ENCODE assay signal across 8 cellular contexts in genomic region chr12:47742253-47742825, GRCh38. TPM values are rescaled to one million over a fixed set of nuclear protein-coding genes. Genes with fewer than 3 reads are reported as not detected.
DNase-seq lines count a peak whose midpoint lies in the region; ATAC-seq, FAIRE-seq and TF ChIP-seq lines count a peak whose summit lies in the region.

No MANE protein-coding gene starts in this region.

- in situ Hi-C loops in GM12878 (cut with MboI): no loop called here

- no peak overlapping the region for H3K4me3 ChIP-seq in BJ (ENCODE audit: low read depth, low read length)
- H3K4me3 ChIP-seq in HEK293 (ENCODE audit: low read depth, low read length): no peak overlapping the region
- H3K4me3 ChIP-seq in GM12878: no peak overlapping the region

- BruUV-seq in GM12878 (replicated peaks; lab: Mats Ljungman, UMichigan): no TSS peak

- H4K20me1 ChIP-seq in GM12878 (ENCODE audit: control insufficient read depth, insufficient read depth): no peaks in the 10 kb centered on the region

- FAIRE-seq in GM12878 (lab: Jason Lieb, UNC): peak; percentile 94

- CTCF ChIA-PET in BJ (lab: Yijun Ruan, JAX) (interaction anchor here (0.6 to 17.6 kb wide), 29 partner anchors 9 to 709 kb away, joined by 3 to 454 read pairs (median 5); partner anchors contain the start of genes ENDOU, RAPGEF3 and SLC48A1), HEK293 (lab: Yijun Ruan, JAX) (interaction anchor here (0.6 to 13.5 kb wide), 48 partner anchors 15 to 876 kb away, joined by 3 to 784 read pairs (median 4); partner anchors contain the start of genes ENDOU, HDAC7, RAPGEF3 and SLC48A1), GM12878 (lab: Yijun Ruan, JAX) (interaction anchor here (0.6 to 10.4 kb wide), 34 partner anchors 10 to 876 kb away, joined by 3 to 814 read pairs (median 6); partner anchors contain the start of genes ENDOU, RAPGEF3, RPAP3 and SLC48A1)

- no peak overlapping the region for H2AFZ ChIP-seq in GM12878 (ENCODE audit: control insufficient read depth, low read depth, low read length)

- H3K27me3 ChIP-seq in BJ (ENCODE audit: control insufficient read depth, insufficient read depth, low read length): peaks cover 6% of the 10 kb centered on the region
- H3K27me3 ChIP-seq in GM12878 (replicated peaks in 1 of 2; ENCODE audit: control insufficient read depth in 2 of 2, insufficient read depth in 2 of 2, low read length in 1 of 2): no peaks in the 10 kb centered on the region

- no peak for TF ChIP-seq POLR2A in GM12878 (IDR thresholded peaks at IDR 0.05; ENCODE audit: low read depth, low read length)

- H3K4me2 ChIP-seq in GM12878 (ENCODE audit: control insufficient read depth, insufficient read depth): no peak overlapping the region

- POLR2A ChIA-PET in BJ (lab: Charles Lee): no interaction called here
- POLR2A ChIA-PET in HEK293 (lab: Yijun Ruan, JAX): interaction anchor here (1.0 to 4.0 kb wide), 4 partner anchors 25 to 96 kb away, joined by 3 to 34 read pairs (median 6); no protein-coding TSS in a partner anchor
- POLR2A ChIA-PET in GM12878 (lab: Charles Lee): interaction anchor here (0.6 to 5.5 kb wide), 8 partner anchors 12 to 66 kb away, joined by 3 to 40 read pairs (median 6); partner anchors contain the start of gene RAPGEF3

- RAD21 ChIA-PET in GM12878 (lab: Charles Lee; ENCODE audit: unreplicated experiment): interaction anchor here (0.8 to 7.8 kb wide), 19 partner anchors 9 to 205 kb away, joined by 3 to 327 read pairs (median 9); partner anchors contain the start of genes ENDOU, RAPGEF3, RPAP3 and SLC48A1

- peak; percentile 91 for TF ChIP-seq RAD21 in GM12878 (IDR thresholded peaks at IDR 0.05; ENCODE audit: insufficient read depth, low read depth, low read length)

- H3K4me1 ChIP-seq in HEK293 (ENCODE audit: control insufficient read depth, insufficient read depth, low read length): no peaks in the 10 kb centered on the region
- H3K4me1 ChIP-seq in GM12878 (ENCODE audit: control insufficient read depth, insufficient read depth, low read length): peaks cover 28% of the 10 kb centered on the region

- SMC1A ChIA-PET in GM12878 (lab: Charles Lee; ENCODE audit: uncharacterized antibody, unreplicated experiment): interaction anchor here (0.8 to 10.3 kb wide), 26 partner anchors 9 to 710 kb away, joined by 3 to 277 read pairs (median 4); partner anchors contain the start of genes ENDOU, RAPGEF3, RPAP3 and SLC48A1

- intact Hi-C loops in GM12878 (cut with micrococcal nuclease; ENCODE audit: unreplicated experiment): loop anchor here (1.0 kb wide), 5 partner anchors 13 to 95 kb away; no protein-coding TSS in a partner anchor
- intact Hi-C loops in left colon (cut with DNase I, micrococcal nuclease): no loop called here

- no peak overlapping the region for H3K9ac ChIP-seq in GM12878 (ENCODE audit: control insufficient read depth, insufficient read depth, low read length)

- H3K9me3 ChIP-seq in HEK293 (ENCODE audit: control insufficient read depth, insufficient read depth, low read depth, low read length) (no peaks in the 10 kb centered on the region), GM12878 (replicated peaks; ENCODE audit: control insufficient read depth, insufficient read depth, low read length) (no peaks in the 10 kb centered on the region)

- H3K36me3 ChIP-seq in BJ (ENCODE audit: control insufficient read depth, insufficient read depth, low read length) (no peaks in the 10 kb centered on the region), HEK293 (ENCODE audit: control insufficient read depth in 2 of 2, insufficient read depth in 1 of 2, low read length in 2 of 2) (no peaks in the 10 kb centered on the region), GM12878 (ENCODE audit: control insufficient read depth in 2 of 2, insufficient read depth in 2 of 2, low read length in 1 of 2) (no peaks in the 10 kb centered on the region)

- ATAC-seq in GM12878: peak; percentile 57
- ATAC-seq in left colon: peak; percentile 47
- ATAC-seq in HG03139 (IDR thresholded peaks at IDR 0.05; ENCODE audit: unreplicated experiment): no peak

- TF ChIP-seq EP300 in GM12878 (IDR thresholded peaks at IDR 0.05; ENCODE audit: borderline replicate concordance in 1 of 2, control insufficient read depth in 1 of 2, low read depth in 2 of 2, low read length in 2 of 2): no peak

- H3K79me2 ChIP-seq in GM12878 (ENCODE audit: control insufficient read depth, insufficient read depth, low read length): no peaks in the 10 kb centered on the region

- no peak for DNase-seq in BJ (ENCODE audit: low read depth)
- DNase-seq in T-helper 9 cell: peak; percentile 77
- no peak for DNase-seq in GM12878 (ENCODE audit: low read depth, low spot score)
- peak in 1 of 2 donors; percentile 69 for DNase-seq in left colon
- peak; percentile 57 to 66 for DNase-seq in stimulated activated CD8-positive, alpha-beta memory T cell treated with anti-CD3 and anti-CD28 coated beads, Interleukin-2, amount 100 ng/mL, for 48 hours (ENCODE audit: low read depth in 2 of 2)
- DNase-seq in pons (ENCODE audit: low spot score): no peak

- WGBS in GM12878 (ENCODE audit: insufficient coverage, insufficient replicate concordance, low lambda C conversion rate, missing lambda C conversion rate): 31% methylated on average over 7 of the region's 7 CpGs

- no peak overlapping the region for H3K27ac ChIP-seq in HEK293 (ENCODE audit: extremely low read depth, low read depth, low read length)
- no peak overlapping the region for H3K27ac ChIP-seq in GM12878 (ENCODE audit: control insufficient read depth, insufficient read depth)

- TF ChIP-seq CTCF in BJ (IDR thresholded peaks at IDR 0.05; ENCODE audit: insufficient read depth, low read depth, low read length) (peak; percentile 99), HEK293 (tag by site-specific recombination; IDR thresholded peaks at IDR 0.05) (peak; percentile 82), GM12878 (IDR thresholded peaks at IDR 0.05 in 2 of 3, conservative IDR thresholded peaks at IDR 0.05 in 1 of 3; ENCODE audit: control insufficient read depth in 2 of 3, extremely low read depth in 1 of 3, insufficient read depth in 1 of 3, low read depth in 3 of 3, low read length in 3 of 3) (peak; percentile 97 to 99 (median 99))

RNA-seq across cellular contexts. Expression of gene RAPGEF3, which starts 16.3 kb away (rescaled TPM):
- polyA plus RNA-seq in BJ (2011; rRNA removed): 1.3 and 2.4 TPM in 2 replicates
- 2.0 and 3.9 TPM in 2 replicates for polyA minus RNA-seq in BJ (2011; rRNA and poly(A)+ RNA removed)
- total RNA-seq in GM12878 (2013; cell fraction: nucleolus; rRNA removed): 4.6 and 5.7 TPM in 2 replicates
- 0.27 and 0.28 TPM in 2 replicates for total RNA-seq in GM12878 (2014; rRNA removed)
- 0.09 and 0.18 TPM in 2 replicates for total RNA-seq in GM12878 (2014; rRNA removed; fragmentation: Illumina TruSeq; extraction: Trizol)
- total RNA-seq in GM12878 (2021): 0.64 and 0.88 TPM in 2 replicates
- polyA plus RNA-seq in GM12878 (2011; ENCODE audit: low read depth): 0.38 TPM
- polyA plus RNA-seq in GM12878 (2011; rRNA removed): 0.30 and 0.68 TPM in 2 replicates
- 0.63 and 0.94 TPM in 2 replicates for polyA plus RNA-seq in GM12878 (2011; cell fraction: cytosol; rRNA removed)
- polyA plus RNA-seq in GM12878 (2011; cell fraction: nucleus; rRNA removed): 3.4 and 4.8 TPM in 2 replicates
- polyA plus RNA-seq in GM12878 (2012): 0.81 and 0.97 TPM in 2 replicates
- polyA plus RNA-seq in GM12878 (2014; fragmentation: Illumina TruSeq; extraction: Trizol): 0.17 and 0.34 TPM in 2 replicates
- under 1 TPM in 1 of 2 experiments, not detected in 1; 0.02 TPM for polyA plus RNA-seq in GM12878 (2014; fragmentation: Nextera tagmentation; extraction: Ambion mirVana)
- 0.63 and 0.92 TPM in 2 replicates for polyA plus RNA-seq in GM12878 (2014; rRNA removed)
- under 1 TPM in 1 of 2 experiments, not detected in 1; 0.27 TPM for polyA plus RNA-seq in GM12878 (2016; fragmentation: Nextera tagmentation; extraction: Ambion mirVana)
- polyA minus RNA-seq in GM12878 (2011; rRNA and poly(A)+ RNA removed): 0.22 and 1.5 TPM in 2 replicates
- polyA minus RNA-seq in GM12878 (2011; cell fraction: cytosol; rRNA and poly(A)+ RNA removed): 1.7 TPM in 1 of 2 replicates, not detected in the other
- 1.3 and 3.1 TPM in 2 replicates for polyA minus RNA-seq in GM12878 (2011; cell fraction: nucleus; rRNA and poly(A)+ RNA removed)
- 1 to 10 TPM; 8.5 to 9.7 TPM for total RNA-seq in left colon

RNA-seq across cellular contexts. Expression of gene ENDOU, which starts 17.0 kb away (rescaled TPM):
- polyA plus RNA-seq in BJ (2011; rRNA removed) (0.06 TPM in 1 of 2 replicates, not detected in the other), GM12878 (2011; rRNA removed) (0.03 TPM in 1 of 2 replicates, not detected in the other), GM12878 (2014; fragmentation: Illumina TruSeq; extraction: Trizol) (0.10 and 0.19 TPM in 2 replicates), GM12878 (2014; fragmentation: Nextera tagmentation; extraction: Ambion mirVana) (under 1 TPM in 1 of 2 experiments, not detected in 1; 0.15 TPM), GM12878 (2014; rRNA removed) (0.08 and 0.11 TPM in 2 replicates), GM12878 (2016; fragmentation: Nextera tagmentation; extraction: Ambion mirVana) (not detected)
- not detected in 2 replicates for polyA minus RNA-seq in BJ (2011; rRNA and poly(A)+ RNA removed)
- not detected in 2 replicates for total RNA-seq in GM12878 (2013; cell fraction: nucleolus; rRNA removed)
- total RNA-seq in GM12878 (2014; rRNA removed) (0.17 TPM in 1 of 2 replicates, not detected in the other), GM12878 (2014; rRNA removed; fragmentation: Illumina TruSeq; extraction: Trizol) (0.09 TPM in 1 of 2 replicates, not detected in the other), GM12878 (2021) (0.21 TPM in 1 of 2 replicates, not detected in the other), left colon (not detected)
- 0.13 TPM for polyA plus RNA-seq in GM12878 (2011; ENCODE audit: low read depth)
- not detected in 2 replicates for polyA plus RNA-seq in GM12878 (2011; cell fraction: cytosol; rRNA removed)
- 0.09 TPM in 1 of 2 replicates, not detected in the other for polyA plus RNA-seq in GM12878 (2011; cell fraction: nucleus; rRNA removed)
- 0.16 TPM in 1 of 2 replicates, not detected in the other for polyA plus RNA-seq in GM12878 (2012)
- polyA minus RNA-seq in GM12878 (2011; rRNA and poly(A)+ RNA removed): not detected in 2 replicates
- not detected in 2 replicates for polyA minus RNA-seq in GM12878 (2011; cell fraction: cytosol; rRNA and poly(A)+ RNA removed)
- polyA minus RNA-seq in GM12878 (2011; cell fraction: nucleus; rRNA and poly(A)+ RNA removed): not detected in 2 replicates

RNA-seq across cellular contexts. Expression of gene SLC48A1, which starts 30.7 kb away (rescaled TPM):
- polyA plus RNA-seq in BJ (2011; rRNA removed) (11.4 and 16.6 TPM in 2 replicates), GM12878 (2011; rRNA removed) (0.55 and 1.2 TPM in 2 replicates), GM12878 (2014; fragmentation: Illumina TruSeq; extraction: Trizol) (1.6 TPM in 2 replicates), GM12878 (2014; fragmentation: Nextera tagmentation; extraction: Ambion mirVana) (1 to 10 TPM; 1.1 to 2.2 TPM), GM12878 (2014; rRNA removed) (1.1 and 1.9 TPM in 2 replicates), GM12878 (2016; fragmentation: Nextera tagmentation; extraction: Ambion mirVana) (1 to 10 TPM; 4.0 to 4.9 TPM)
- 11.3 and 16.0 TPM in 2 replicates for polyA minus RNA-seq in BJ (2011; rRNA and poly(A)+ RNA removed)
- total RNA-seq in GM12878 (2013; cell fraction: nucleolus; rRNA removed): 2.5 and 3.7 TPM in 2 replicates
- total RNA-seq in GM12878 (2014; rRNA removed) (1.7 and 2.4 TPM in 2 replicates), GM12878 (2014; rRNA removed; fragmentation: Illumina TruSeq; extraction: Trizol) (1.1 and 1.2 TPM in 2 replicates), GM12878 (2021) (2.4 and 3.8 TPM in 2 replicates), left colon (10 to 100 TPM; 18.1 to 18.9 TPM)
- 0.84 TPM for polyA plus RNA-seq in GM12878 (2011; ENCODE audit: low read depth)
- polyA plus RNA-seq in GM12878 (2011; cell fraction: cytosol; rRNA removed): 1.6 and 2.1 TPM in 2 replicates
- 2.4 and 2.7 TPM in 2 replicates for polyA plus RNA-seq in GM12878 (2011; cell fraction: nucleus; rRNA removed)
- 1.8 and 2.1 TPM in 2 replicates for polyA plus RNA-seq in GM12878 (2012)
- polyA minus RNA-seq in GM12878 (2011; rRNA and poly(A)+ RNA removed): 1.2 and 1.8 TPM in 2 replicates
- polyA minus RNA-seq in GM12878 (2011; cell fraction: cytosol; rRNA and poly(A)+ RNA removed): 0.67 and 0.94 TPM in 2 replicates
- 0.38 and 1.9 TPM in 2 replicates for polyA minus RNA-seq in GM12878 (2011; cell fraction: nucleus; rRNA and poly(A)+ RNA removed)

RNA-seq across cellular contexts. Expression of gene RPAP3, which starts 36.5 kb away (rescaled TPM):
- 6.1 and 15.6 TPM in 2 replicates for polyA plus RNA-seq in BJ (2011; rRNA removed)
- 2.2 and 3.5 TPM in 2 replicates for polyA minus RNA-seq in BJ (2011; rRNA and poly(A)+ RNA removed)
- 25.2 and 27.8 TPM in 2 replicates for total RNA-seq in GM12878 (2013; cell fraction: nucleolus; rRNA removed)
- 17.4 and 19.1 TPM in 2 replicates for total RNA-seq in GM12878 (2014; rRNA removed)
- total RNA-seq in GM12878 (2014; rRNA removed; fragmentation: Illumina TruSeq; extraction: Trizol): 34.5 and 36.9 TPM in 2 replicates
- 31.2 and 32.3 TPM in 2 replicates for total RNA-seq in GM12878 (2021)
- polyA plus RNA-seq in GM12878 (2011; ENCODE audit: low read depth): 8.1 TPM
- 21.3 and 42.1 TPM in 2 replicates for polyA plus RNA-seq in GM12878 (2011; rRNA removed)
- polyA plus RNA-seq in GM12878 (2011; cell fraction: cytosol; rRNA removed): 5.6 and 6.2 TPM in 2 replicates
- polyA plus RNA-seq in GM12878 (2011; cell fraction: nucleus; rRNA removed): 6.8 and 9.0 TPM in 2 replicates
- polyA plus RNA-seq in GM12878 (2012): 15.4 and 19.6 TPM in 2 replicates
- polyA plus RNA-seq in GM12878 (2014; fragmentation: Illumina TruSeq; extraction: Trizol): 49.1 and 52.8 TPM in 2 replicates
- 10 to 100 TPM; 14.1 to 24.5 TPM for polyA plus RNA-seq in GM12878 (2014; fragmentation: Nextera tagmentation; extraction: Ambion mirVana)
- polyA plus RNA-seq in GM12878 (2014; rRNA removed): 20.1 and 24.4 TPM in 2 replicates
- polyA plus RNA-seq in GM12878 (2016; fragmentation: Nextera tagmentation; extraction: Ambion mirVana): 10 to 100 TPM; 49.8 to 50.6 TPM
- polyA minus RNA-seq in GM12878 (2011; rRNA and poly(A)+ RNA removed): 8.3 and 15.1 TPM in 2 replicates
- polyA minus RNA-seq in GM12878 (2011; cell fraction: cytosol; rRNA and poly(A)+ RNA removed): 5.7 and 8.9 TPM in 2 replicates
- polyA minus RNA-seq in GM12878 (2011; cell fraction: nucleus; rRNA and poly(A)+ RNA removed): 7.7 and 13.3 TPM in 2 replicates
- total RNA-seq in left colon: 10 to 100 TPM; 14.7 to 17.8 TPM

Comparison
In these comparisons a context has a peak if more than half of its experiments do, and no peak if none do; other contexts are left out.
1. DNase-seq: peak in T-helper 9 cell (single experiment) and stimulated activated CD8-positive, alpha-beta memory T cell treated with anti-CD3 and anti-CD28 coated beads, Interleukin-2, amount 100 ng/mL, for 48 hours (2 of 2); none in BJ (single experiment), GM12878 (single experiment) and pons (single experiment).
2. RNA of gene SLC48A1, which starts 30.7 kb away (total RNA-seq): 18.1 to 18.9 TPM in left colon; 1.1 to 3.8 TPM in GM12878; every median in the first group is over 4 times any median in the second.
3. Peak in every context shown above with its lines, with median percentiles within 50 percentile points of each other: CTCF ChIP-seq.